10 cellular contexts compared by ENCODE assay signal in genomic region chr6:156698239-156699016, GRCh38.
A peak's percentile ranks its signal among the peaks of the same experiment; 100 is the strongest.
DNase-seq lines count a peak whose midpoint lies in the region; ATAC-seq, FAIRE-seq and TF ChIP-seq lines count a peak whose summit lies in the region.
"Had no signal": no experiment of that assay in that cellular context is flagged by ENCODE, and none has a peak within 500 bp of the region (broad histone marks: within the 10 kb centered on the region; RNA-seq: fewer than 3 reads in every experiment).

No MANE protein-coding gene starts in this region.

- no peaks in the 10 kb centered on the region for H3K27me3 ChIP-seq in RWPE2 (ENCODE audit: insufficient read depth, poor library complexity, severe bottlenecking)
- H3K27me3 ChIP-seq in lower lobe of right lung (ENCODE audit: low read depth), result no peaks in the 10 kb centered on the region
- H3K27me3 ChIP-seq: suprapubic skin had no signal

- H3K4me3 ChIP-seq in RWPE2 (ENCODE audit: severe bottlenecking), result no peak overlapping the region
- no peak overlapping the region for H3K4me3 ChIP-seq in lower lobe of right lung
- H3K4me3 ChIP-seq: suprapubic skin had no signal

- H3K27ac ChIP-seq in RWPE2 (ENCODE audit: poor library complexity, severe bottlenecking), result peak overlapping the region; percentile 35
- no peak overlapping the region for H3K27ac ChIP-seq in lower lobe of right lung
- H3K27ac ChIP-seq: suprapubic skin had no signal

- peak; percentile 72 for ATAC-seq in GM21381 (IDR thresholded peaks at IDR 0.05; ENCODE audit: unreplicated experiment)
- ATAC-seq in HG03103 (IDR thresholded peaks at IDR 0.05; ENCODE audit: low read depth, unreplicated experiment), result peak; percentile 66
- no peak for ATAC-seq in RWPE2 (ENCODE audit: low read depth)
- ATAC-seq in lower lobe of right lung, result no peak

- FAIRE-seq in GM12892 (lab: Jason Lieb, UNC), result no peak
- FAIRE-seq: kidney had no signal

- TF ChIP-seq CTCF in RWPE2 (IDR thresholded peaks at IDR 0.05; ENCODE audit: poor library complexity, severe bottlenecking) (no peak), lower lobe of right lung (IDR thresholded peaks at IDR 0.05) (no peak)

- no peaks in the 10 kb centered on the region for H3K9me3 ChIP-seq in RWPE2 (ENCODE audit: severe bottlenecking)
- no peaks in the 10 kb centered on the region for H3K9me3 ChIP-seq in lower lobe of right lung
- H3K9me3 ChIP-seq: suprapubic skin had no signal

- peak; percentile 30; the same call in 1 of the 2 replicates for TF ChIP-seq POLR2A in GM12892 (IDR thresholded peaks at IDR 0.05; ENCODE audit: low read depth, low read length)

- DNase-seq in GM12892 (ENCODE audit: insufficient read length), result no peak
- no peak for DNase-seq in RWPE2 (ENCODE audit: low spot score)
- no peak for DNase-seq in activated CD4-positive, CD25-positive, alpha-beta regulatory T cell (lab: John Stamatoyannopoulos, UW)
- no peak for DNase-seq in lower lobe of right lung
- no peak for DNase-seq in kidney glomerular epithelial cell (lab: John Stamatoyannopoulos, UW)
- DNase-seq in activated CD8-positive, alpha-beta memory T cell treated with anti-CD3 and anti-CD28 coated beads, Interleukin-2, amount 50 U/mL, for 48 hours, result no peak
- DNase-seq: kidney had no signal

- intact Hi-C loops in lower lobe of right lung (cut with DNase I), result no loop called here

- H3K36me3 ChIP-seq in RWPE2 (ENCODE audit: low read depth) (no peaks in the 10 kb centered on the region), lower lobe of right lung (no peaks in the 10 kb centered on the region)
- H3K36me3 ChIP-seq: suprapubic skin had no signal

- H3K4me1 ChIP-seq in RWPE2 (ENCODE audit: insufficient read depth, poor library complexity, severe bottlenecking), result peaks cover 4% of the 10 kb centered on the region
- no peaks in the 10 kb centered on the region for H3K4me1 ChIP-seq in lower lobe of right lung
- H3K4me1 ChIP-seq: suprapubic skin had no signal

Comparison
In these comparisons a context has a peak if more than half of its experiments do, and no peak if none do; other contexts are left out.
1. ATAC-seq: peak in GM21381 (single experiment) and HG03103 (single experiment); none in RWPE2 (single experiment) and lower lobe of right lung (0 of 2).